1 cellular context compared by ENCODE assay signal in genomic region chr3:105431171-105431570, GRCh38.
TF ChIP-seq lines count a peak whose summit lies in the region.

No MANE protein-coding gene starts in this region.

TF ChIP-seq in GM23338, 12 proteins besides CTCF, POLR2A, EP300 and RAD21 (continued from another document):
- TF ChIP-seq REST (IDR thresholded peaks at IDR 0.05; ENCODE audit: unreplicated experiment): no peak
- TF ChIP-seq STAT1 (IDR thresholded peaks at IDR 0.05; ENCODE audit: unreplicated experiment): no peak
- TF ChIP-seq ETS1 (IDR thresholded peaks at IDR 0.05): no peak
